Comparison of ENCODE assay signal across 8 cellular contexts in genomic region chr9:74496819-74497749, GRCh38. TPM values are rescaled to one million over a fixed set of nuclear protein-coding genes. Genes with fewer than 3 reads are reported as not detected.
DNase-seq lines count a peak whose midpoint lies in the region; ATAC-seq, FAIRE-seq and TF ChIP-seq lines count a peak whose summit lies in the region.

Gene RORB, plus strand, starts transcription at chr9:74497335. Its CDS starts 642 bp downstream, at chr9:74497977.

- no peaks in the 10 kb centered on the region for H3K36me3 ChIP-seq in naive thymus-derived CD4-positive, alpha-beta T cell (ENCODE audit: control insufficient read depth in 2 of 3, insufficient read depth in 3 of 3, low read length in 3 of 3)
- no peaks in the 10 kb centered on the region for H3K36me3 ChIP-seq in transverse colon

- no peak within 1 kb of the TSS for H3K27ac ChIP-seq in naive thymus-derived CD4-positive, alpha-beta T cell (ENCODE audit: low read depth, low read length)
- H3K27ac ChIP-seq in transverse colon: no peak within 1 kb of the TSS

- H3K36me3 Mint-ChIP-seq in naive thymus-derived CD4-positive, alpha-beta T cell: no peaks in the 10 kb centered on the region

- H3K4me3 Mint-ChIP-seq in naive thymus-derived CD4-positive, alpha-beta T cell: peak within 1 kb of the TSS; percentile 80 to 95 (median 88)

- intact Hi-C loops in naive thymus-derived CD4-positive, alpha-beta T cell (cut with micrococcal nuclease): loop anchor here in 1 of 2 donors (2.0 to 10.0 kb wide), 4 partner anchors 172 to 1364 kb away; partner anchors contain the start of gene C9orf40
- intact Hi-C loops in transverse colon (cut with DNase I; ENCODE audit: low total_unique reads): no loop called here

- no peaks in the 10 kb centered on the region for H3K9me3 ChIP-seq in naive thymus-derived CD4-positive, alpha-beta T cell (ENCODE audit: control insufficient read depth in 2 of 3, low read length in 3 of 3)
- H3K9me3 ChIP-seq in transverse colon: no peaks in the 10 kb centered on the region

- peaks cover 11 to 39% (median 33%) of the 10 kb centered on the region in 7 donors for H3K4me1 Mint-ChIP-seq in naive thymus-derived CD4-positive, alpha-beta T cell

- WGBS in transverse colon (ENCODE audit: low coverage in 1 of 2), 2 donors: 1 to 2% methylated on average over 6 to 48 of the region's 50 CpGs

- peak; percentile 57 for FAIRE-seq in GM12891 (lab: Jason Lieb, UNC)

- ATAC-seq in HG02678 (IDR thresholded peaks at IDR 0.05; ENCODE audit: unreplicated experiment): peak; percentile 93
- ATAC-seq in naive thymus-derived CD4-positive, alpha-beta T cell: peak; percentile 52

- no peak for TF ChIP-seq POLR2A in GM12891 (IDR thresholded peaks at IDR 0.05; ENCODE audit: low read depth, low read length)
- TF ChIP-seq POLR2A in transverse colon (IDR thresholded peaks at IDR 0.05): no peak

- peaks cover 65 to 81% (median 66%) of the 10 kb centered on the region in 5 donors for H3K27me3 Mint-ChIP-seq in naive thymus-derived CD4-positive, alpha-beta T cell

- no peaks in the 10 kb centered on the region for H3K4me1 ChIP-seq in naive thymus-derived CD4-positive, alpha-beta T cell (ENCODE audit: control insufficient read depth in 2 of 2, insufficient read depth in 2 of 2, low read length in 2 of 2)
- peaks cover 0 to 39% (median 19%) of the 10 kb centered on the region in 4 donors for H3K4me1 ChIP-seq in transverse colon

- H3K27ac Mint-ChIP-seq in naive thymus-derived CD4-positive, alpha-beta T cell: peak within 1 kb of the TSS in 4 of 9 donors; percentile 30 to 75 (median 52)

- no peak for TF ChIP-seq EP300 in transverse colon (IDR thresholded peaks at IDR 0.05; ENCODE audit: low read depth)

- CTCF ChIA-PET in naive thymus-derived CD4-positive, alpha-beta T cell (lab: Charles Lee): no interaction called here

- H3K27me3 ChIP-seq in naive thymus-derived CD4-positive, alpha-beta T cell (ENCODE audit: control insufficient read depth in 2 of 2, insufficient read depth in 2 of 2, low read length in 2 of 2): peaks cover 0 to 8% of the 10 kb centered on the region in 2 donors
- peaks cover 71% of the 10 kb centered on the region for H3K27me3 ChIP-seq in transverse colon

- peak within 1 kb of the TSS; percentile 61 for H3K4me3 ChIP-seq in fibroblast of villous mesenchyme (ENCODE audit: low read depth, low read length)
- peak within 1 kb of the TSS; percentile 53 for H3K4me3 ChIP-seq in naive thymus-derived CD4-positive, alpha-beta T cell (ENCODE audit: low read length)
- peak within 1 kb of the TSS; percentile 24 to 67 (median 34) for H3K4me3 ChIP-seq in transverse colon

- peaks cover 0 to 5% (median 0%) of the 10 kb centered on the region in 11 donors for H3K9me3 Mint-ChIP-seq in naive thymus-derived CD4-positive, alpha-beta T cell

- in situ Hi-C loops in transverse colon (cut with MboI; ENCODE audit: low pct_ligation_motif_present in 1 of 4, low pct_unique_long_range_greater_than_20kb in 1 of 4, low sequenced_read_pairs in 3 of 4): loop anchor here in 1 of 4 donors (25.0 kb wide), 1 partner anchor 90 kb away; no protein-coding TSS in a partner anchor

- DNase-seq in 8988T (peak; percentile 28), GM12891 (ENCODE audit: insufficient read length, low spot score) (peak; percentile 43), NCI-H1436 (lab: John Stamatoyannopoulos, UW) (peak; percentile 72), fibroblast of villous mesenchyme (ENCODE audit: low read depth) (peak; percentile 63), transverse colon (peak; percentile 35)
- peak; percentile 46 to 52 for DNase-seq in activated T-cell treated with anti-CD3 and anti-CD28 coated beads, Interleukin-2, amount 50 U/mL, for 48 hours
- DNase-seq in naive thymus-derived CD4-positive, alpha-beta T cell: peak in 2 of 9 donors; percentile 34 to 50

- POLR2A ChIA-PET in naive thymus-derived CD4-positive, alpha-beta T cell (lab: Charles Lee): no interaction called here

- TF ChIP-seq CTCF in fibroblast of villous mesenchyme (IDR thresholded peaks at IDR 0.05; ENCODE audit: insufficient read depth, low read depth, low read length) (no peak), transverse colon (IDR thresholded peaks at IDR 0.05) (no peak)

TF ChIP-seq in GM12891, 5 proteins besides CTCF, POLR2A, EP300 and RAD21:
- TF ChIP-seq TAF1 (IDR thresholded peaks at IDR 0.05; ENCODE audit: low read depth, low read length) (no peak), PAX5 (IDR thresholded peaks at IDR 0.05; ENCODE audit: insufficient read depth, low read length, severe bottlenecking) (no peak), POLR2AphosphoS5 (IDR thresholded peaks at IDR 0.05; ENCODE audit: low read depth, low read length) (no peak), SPI1 (IDR thresholded peaks at IDR 0.05; ENCODE audit: low read depth, low read length) (no peak)

RNA-seq across cellular contexts. Expression of gene RORB, which starts in this region (rescaled TPM):
- not detected for polyA plus RNA-seq in GM12891 (2012; ENCODE audit: low read depth, missing spikeins)
- total RNA-seq in fibroblast of villous mesenchyme (0.64 and 5.6 TPM in 2 replicates), transverse colon (1 to 10 TPM in 1 of 4 donors, under 1 TPM in 2, not detected in 1; 0.20 to 1.1 (median 0.27) TPM)
- under 1 TPM in 1 of 5 experiments, not detected in 4; 0.12 TPM for total RNA-seq in naive thymus-derived CD4-positive, alpha-beta T cell
- polyA plus RNA-seq in naive thymus-derived CD4-positive, alpha-beta T cell: not detected

Comparison
In these comparisons a context has a peak if more than half of its experiments do, and no peak if none do; other contexts are left out.
1. Peak in ATAC-seq and H3K4me3 ChIP-seq in naive thymus-derived CD4-positive, alpha-beta T cell; RNA of the gene not detected or under 1 TPM.